Comparison of ENCODE assay signal across 25 cellular contexts in the genomic region with DNA sequence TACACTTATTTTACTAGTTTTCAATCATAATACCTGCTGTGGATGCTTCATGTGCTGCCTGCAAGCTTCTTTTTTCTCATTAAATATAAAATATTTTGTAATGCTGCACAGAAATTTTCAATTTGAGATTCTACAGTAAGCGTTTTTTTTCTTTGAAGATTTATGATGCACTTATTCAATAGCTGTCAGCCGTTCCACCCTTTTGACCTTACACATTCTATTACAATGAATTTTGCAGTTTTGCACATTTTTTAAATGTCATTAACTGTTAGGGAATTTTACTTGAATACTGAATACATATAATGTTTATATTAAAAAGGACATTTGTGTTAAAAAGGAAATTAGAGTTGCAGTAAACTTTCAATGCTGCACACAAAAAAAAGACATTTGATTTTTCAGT.
A peak's percentile ranks its signal among the peaks of the same experiment; 100 is the strongest.
DNase-seq lines count a peak whose midpoint lies in the region; ATAC-seq, FAIRE-seq and TF ChIP-seq lines count a peak whose summit lies in the region.
"Had no signal": no experiment of that assay in that cellular context is flagged by ENCODE, and none has a peak within 500 bp of the region (broad histone marks: within the 10 kb centered on the region; RNA-seq: fewer than 3 reads in every experiment).

No MANE protein-coding gene starts in this region.

- H3K36me3 ChIP-seq in Loucy (ENCODE audit: insufficient read depth, low read length), result peaks cover 40% of the 10 kb centered on the region

- peak overlapping the region; percentile 99 for H3K9ac ChIP-seq in Loucy (ENCODE audit: low read depth, low read length, poor library complexity, severe bottlenecking)
- H3K9ac ChIP-seq: GM23248, KMS-11 had no signal

- H3K4me3 ChIP-seq in Loucy (ENCODE audit: low read length, poor library complexity, severe bottlenecking), result peak overlapping the region; percentile 79
- H3K4me3 ChIP-seq: GM23248, SJSA1 had no signal

- DNase-seq in EL (peak; percentile 75), dermis blood vessel endothelial cell (peak; percentile 13), lung microvascular endothelial cell (ENCODE audit: low read depth in 2 of 2) (peak; percentile 56 to 80), AG20443 (ENCODE audit: low spot score) (no peak), urothelium cell line (ENCODE audit: low spot score) (no peak), sciatic nerve (ENCODE audit: low spot score) (no peak)
- DNase-seq: Caco-2; CD8-positive, alpha-beta T cell; DMS79; GM23248; H7; NCI-H1092 treated with DMSO at 0.1 percent for 48 hours; NCI-H1436; NCI-H187 treated with DMSO at 0.1 percent for 48 hours; NCI-H2107; NCI-H524 treated with DMSO at 0.1 percent for 48 hours; NCI-H82; NK-92 treated with Interleukin-12 subunit alpha and Interleukin-12 subunit beta, amount 100 ng/mL, for 24 hours; Right ventricle myocardium superior; RPMI8226 had no signal

- no peak overlapping the region for H2AFZ ChIP-seq in Loucy (ENCODE audit: low read length)
- H2AFZ ChIP-seq: GM23248 had no signal

- intact Hi-C loops in sciatic nerve (cut with DNase I), result no loop called here

- peaks cover 27% of the 10 kb centered on the region for H3K27me3 ChIP-seq in Loucy (ENCODE audit: insufficient read depth, low read length, poor library complexity, severe bottlenecking)
- H3K27me3 ChIP-seq: SJSA1 had no signal

- H3K4me2 ChIP-seq in Loucy (ENCODE audit: low read depth, low read length, poor library complexity, severe bottlenecking), result peak overlapping the region; percentile 87
- H3K4me2 ChIP-seq: KMS-11 had no signal

- H3K79me2 ChIP-seq in Loucy (ENCODE audit: insufficient read depth, low read length), result peaks cover 98% of the 10 kb centered on the region

- ATAC-seq in GM18511 (IDR thresholded peaks at IDR 0.05; ENCODE audit: unreplicated experiment), result no peak
- ATAC-seq in sciatic nerve, result no peak
- ATAC-seq: CD8-positive, alpha-beta T cell had no signal

- peaks cover 11% of the 10 kb centered on the region for H4K20me1 ChIP-seq in Loucy (ENCODE audit: insufficient read depth, low read length, poor library complexity, severe bottlenecking)

- H3K9me2 ChIP-seq in Loucy (replicated peaks; ENCODE audit: low read depth, low read length), result no peaks in the 10 kb centered on the region

- no peak for TF ChIP-seq CTCF in Loucy (conservative IDR thresholded peaks at IDR 0.05; ENCODE audit: low read length)

- FAIRE-seq in urothelium cell line (lab: Jason Lieb, UNC), result no peak
- FAIRE-seq: A204.1 had no signal

- peaks cover 4% of the 10 kb centered on the region; the same call in 1 of the 2 replicates for H3F3A ChIP-seq in Loucy (ENCODE audit: low read depth)

- no peaks in the 10 kb centered on the region for H3K9me3 ChIP-seq in Loucy (ENCODE audit: insufficient read depth, low read depth, low read length)
- H3K9me3 ChIP-seq: Caco-2, SJSA1 had no signal

- H3K4me1 ChIP-seq in Loucy (ENCODE audit: insufficient read depth, low read length, poor library complexity, severe bottlenecking), result peaks cover 36% of the 10 kb centered on the region
- H3K4me1 ChIP-seq: Caco-2 had no signal

Comparison
In these comparisons a context has a peak if more than half of its experiments do, and no peak if none do; other contexts are left out.
1. DNase-seq: peak in EL (single experiment), dermis blood vessel endothelial cell (single experiment) and lung microvascular endothelial cell (2 of 2); none in AG20443 (single experiment), urothelium cell line (single experiment) and sciatic nerve (single experiment).